ENCODE assay signal across 8 cellular contexts in genomic region chr3:57409471-57409870, GRCh38.
"Had no signal": no experiment of that assay in that cellular context is flagged by ENCODE, and none has a peak within 500 bp of the region (broad histone marks: within the 10 kb centered on the region; RNA-seq: fewer than 3 reads in every experiment).

No MANE protein-coding gene starts in this region.

- FAIRE-seq: H1, H54, HepG2, HTR-8/SVneo had no signal

- H3K4me2 ChIP-seq: GM23338 had no signal

- DNase-seq: H9, HCEC 1CT, KBM-7 had no signal

- H3K4me3 ChIP-seq: GM23338 had no signal
